8 cellular contexts compared by ENCODE assay signal in the genomic region with DNA sequence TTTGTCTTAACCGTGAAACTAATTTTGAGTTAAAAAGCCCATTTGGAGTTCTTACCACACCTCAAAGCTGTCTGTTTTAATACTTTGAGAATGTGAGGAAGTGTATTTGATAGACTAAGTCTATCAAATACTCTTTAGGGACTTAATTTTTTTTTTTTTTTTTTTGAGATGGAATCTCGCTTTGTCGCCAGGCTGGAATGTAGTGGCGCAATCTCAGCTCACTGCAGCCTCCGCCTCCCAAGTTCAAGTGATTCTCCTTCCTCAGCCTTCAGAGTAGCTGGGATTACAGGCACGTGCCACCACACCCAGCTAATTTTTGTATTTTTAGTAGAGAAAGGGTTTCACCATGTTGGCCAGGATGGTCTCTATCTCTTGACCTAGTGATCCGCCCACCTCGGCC. TPM values are rescaled to one million over a fixed set of nuclear protein-coding genes. Genes with fewer than 3 reads are reported as not detected.
DNase-seq lines count a peak whose midpoint lies in the region; ATAC-seq and TF ChIP-seq lines count a peak whose summit lies in the region.
"Not testable (repeated sequence)": the region's sequence is repeated elsewhere in the genome, so short reads cannot be mapped to it uniquely, and the experiment has no call there.

No MANE protein-coding gene starts in this region.

- H2BK15ac ChIP-seq in mesendoderm (replicated peaks; ENCODE audit: low read depth) = not testable (repeated sequence)

- not testable (repeated sequence) for TF ChIP-seq CTCF in PC-3 (conservative IDR thresholded peaks at IDR 0.05; ENCODE audit: low read depth, low read length); astrocyte of the spinal cord (IDR thresholded peaks at IDR 0.05; ENCODE audit: low read depth, low read length); epithelial cell of esophagus (IDR thresholded peaks at IDR 0.05; ENCODE audit: insufficient read depth, low read depth, low read length, missing control alignments); foreskin keratinocyte (conservative IDR thresholded peaks at IDR 0.05)

- not testable (repeated sequence) for H3K27ac ChIP-seq in PC-3 (ENCODE audit: low read length); foreskin keratinocyte; mesendoderm (ENCODE audit: low read depth, low read length)

- not testable (repeated sequence) for H2BK120ac ChIP-seq in mesendoderm (ENCODE audit: low read depth, low read length)

- not testable (repeated sequence) for H3K18ac ChIP-seq in mesendoderm (ENCODE audit: low read length)

- not testable (repeated sequence) for BruUV-seq in PC-3 (replicated peaks; lab: Mats Ljungman, UMichigan)

- not testable (repeated sequence) for H3K79me1 ChIP-seq in mesendoderm (ENCODE audit: low read length)

- not testable (repeated sequence) for H3K27me3 ChIP-seq in PC-3 (ENCODE audit: low read length); foreskin keratinocyte; mesendoderm (ENCODE audit: insufficient read depth, low read length, poor library complexity)

- peaks cover 19% of the 10 kb centered on the region for H3K4me1 ChIP-seq in PC-3 (ENCODE audit: insufficient read depth, low read length)
- H3K4me1 ChIP-seq in foreskin keratinocyte = peaks cover 13% of the 10 kb centered on the region
- H3K4me1 ChIP-seq in mesendoderm (ENCODE audit: control insufficient read depth, low read depth, low read length) = not testable (repeated sequence)

- not testable (repeated sequence) for H2AFZ ChIP-seq in PC-3 (ENCODE audit: low read length)

- not testable (repeated sequence) for H3K56ac ChIP-seq in mesendoderm (ENCODE audit: low read length)

- not testable (repeated sequence) for H2BK5ac ChIP-seq in mesendoderm (ENCODE audit: low read length)

- not testable (repeated sequence) for H3K4me3 ChIP-seq in PC-3 (ENCODE audit: low read length); astrocyte of the spinal cord (ENCODE audit: low read depth, low read length); epithelial cell of esophagus (ENCODE audit: low read length); mesendoderm (ENCODE audit: low read length)

- not testable (repeated sequence) for H2AK5ac ChIP-seq in mesendoderm (ENCODE audit: low read length)

- H3K9me3 ChIP-seq in PC-3 (ENCODE audit: low read length) = not testable (repeated sequence)

- not testable (repeated sequence) for H3K9ac ChIP-seq in PC-3 (ENCODE audit: low read length); mesendoderm (ENCODE audit: low read length)

- CTCF ChIA-PET in PC-3 (lab: Charles Lee) = not testable (repeated sequence)

- peak overlapping the region; percentile 3; the same call in 1 of the 2 replicates for H3K4me2 ChIP-seq in PC-3 (ENCODE audit: low read length)
- H3K4me2 ChIP-seq in mesendoderm (ENCODE audit: low read length) = not testable (repeated sequence)

- in situ Hi-C loops in astrocyte of the spinal cord (cut with HindIII; ENCODE audit: low sequenced_read_pairs) = not testable (repeated sequence)

- H4K8ac ChIP-seq in mesendoderm (ENCODE audit: low read depth, low read length) = not testable (repeated sequence)

- not testable (repeated sequence) for ATAC-seq in PC-3
- ATAC-seq in foreskin keratinocyte = peak; percentile 28

- H3F3A ChIP-seq in PC-3 (ENCODE audit: low read length, unreplicated experiment) = not testable (repeated sequence)

- peaks cover 54% of the 10 kb centered on the region for H3K79me2 ChIP-seq in PC-3 (ENCODE audit: low read length)
- peaks cover 18% of the 10 kb centered on the region for H3K79me2 ChIP-seq in mesendoderm (ENCODE audit: control insufficient read depth, insufficient read depth, low read length)

- POLR2A ChIA-PET in PC-3 (lab: Charles Lee; ENCODE audit: unreplicated experiment) = not testable (repeated sequence)

- DNase-seq in A172 (ENCODE audit: low spot score) (peak; percentile 21), EH (ENCODE audit: low read depth) (peak; percentile 77), HT1080 (ENCODE audit: low read depth) (peak; percentile 82), PC-3 (peak; percentile 53), astrocyte of the spinal cord (ENCODE audit: low read depth, low spot score) (peak; percentile 20), epithelial cell of esophagus (ENCODE audit: low read depth) (peak; percentile 47), foreskin keratinocyte (peak in 1 of 2 donors; percentile 16), mesendoderm (peak; percentile 49)

- H3K4ac ChIP-seq in mesendoderm (ENCODE audit: low read depth, low read length) = not testable (repeated sequence)

- H4K20me1 ChIP-seq in PC-3 (ENCODE audit: low read length) = not testable (repeated sequence)

- not testable (repeated sequence) for H3K23ac ChIP-seq in mesendoderm (ENCODE audit: low read length)

- H3K36me3 ChIP-seq in PC-3 (ENCODE audit: low read depth, low read length) = peaks cover 10% of the 10 kb centered on the region
- H3K36me3 ChIP-seq in mesendoderm (ENCODE audit: control insufficient read depth, insufficient read depth, low read length) = not testable (repeated sequence)

- H4K5ac ChIP-seq in mesendoderm (ENCODE audit: low read length) = not testable (repeated sequence)

- intact Hi-C loops in PC-3 (cut with micrococcal nuclease) = not testable (repeated sequence)

- WGBS in mesendoderm (ENCODE audit: extremely low coverage, insufficient coverage, low lambda C conversion rate) = no CpG with 5 or more reads among the region's 8 CpGs

- not testable (repeated sequence) for H3K9me2 ChIP-seq in PC-3 (replicated peaks; ENCODE audit: low read length)

RNA-seq across cellular contexts. Expression of a gene that starts 7.3 kb away (rescaled TPM):
- 50.0 and 60.6 TPM in 2 replicates for total RNA-seq in A172 (2014; rRNA removed; shearing (Covaris generic))
- 116 and 121 TPM in 2 replicates for total RNA-seq in HT1080 (2014; rRNA removed; shearing (Covaris generic))
- polyA plus RNA-seq in HT1080 (2015; cell fraction: cytosol; rRNA removed) = 56.0 and 65.8 TPM in 2 replicates
- polyA plus RNA-seq in HT1080 (2015; cell fraction: nucleus; rRNA removed) = 63.5 and 71.8 TPM in 2 replicates
- total RNA-seq in PC-3 (2014; rRNA removed) = 53.0 and 72.3 TPM in 2 replicates
- total RNA-seq in foreskin keratinocyte = 70.4 and 71.6 TPM in 2 replicates
- 53.3 and 56.2 TPM in 2 replicates for polyA plus RNA-seq in foreskin keratinocyte
- 99.3 TPM for polyA plus RNA-seq in mesendoderm (2013, experiment 1 of 2)
- 96.9 TPM for polyA plus RNA-seq in mesendoderm (2013, experiment 2 of 2)
